Comparison of ENCODE assay signal across 27 cellular contexts in the genomic region with DNA sequence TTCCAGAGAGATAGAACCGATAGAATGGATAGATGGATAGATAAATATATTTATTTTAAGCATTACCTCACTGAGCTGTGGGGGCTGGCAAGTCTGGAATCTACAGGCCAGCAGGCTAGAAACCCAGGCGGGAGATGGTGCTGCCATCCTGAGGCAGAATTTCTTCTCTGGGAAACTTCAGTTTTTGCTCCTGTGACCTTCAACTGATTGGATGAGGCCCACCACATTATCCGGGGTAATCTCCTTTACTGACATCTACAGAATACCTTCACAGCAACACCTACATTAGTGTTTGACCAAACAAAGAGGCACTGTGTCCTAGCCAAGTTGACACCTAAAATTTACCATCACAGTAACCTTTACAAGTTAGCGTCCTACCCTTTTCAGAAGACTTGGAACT.
"Had no signal": no experiment of that assay in that cellular context is flagged by ENCODE, and none has a peak within 500 bp of the region (broad histone marks: within the 10 kb centered on the region; RNA-seq: fewer than 3 reads in every experiment).

No MANE protein-coding gene starts in this region.

- H3K9me3 ChIP-seq: esophagus squamous epithelium, gastroesophageal sphincter, heart right ventricle had no signal

- H3K4me2 ChIP-seq: hepatocyte had no signal

- H3K36me3 ChIP-seq: brain microvascular endothelial cell, esophagus squamous epithelium, gastroesophageal sphincter, heart right ventricle had no signal

- H3K4me3 ChIP-seq: esophagus squamous epithelium, gastroesophageal sphincter, heart right ventricle, hepatocyte had no signal

- H3K79me2 ChIP-seq: hepatocyte had no signal

- DNase-seq: activated CD4-positive, alpha-beta T cell treated with anti-CD3 and anti-CD28 coated beads for 36 hours; activated CD4-positive, alpha-beta T cell treated with anti-CD3 and anti-CD28 coated beads, Interleukin-2, amount 50 U/mL, for 1 hour; activated CD4-positive, alpha-beta T cell treated with anti-CD3 and anti-CD28 coated beads, Interleukin-2, amount 50 U/mL, for 48 hours; activated CD4-positive, CD25-positive, alpha-beta regulatory T cell; activated CD4-positive, CD25-positive, alpha-beta regulatory T cell treated with anti-CD3 and anti-CD28 coated beads, Interleukin-2, amount 50 U/mL, for 72 hours; activated CD8-positive, alpha-beta memory T cell treated with anti-CD3 and anti-CD28 coated beads for 24 hours; activated CD8-positive, alpha-beta T cell treated with anti-CD3 and anti-CD28 coated beads for 36 hours; activated effector memory CD4-positive, alpha-beta T cell treated with Interleukin-2 at 50 U/mL for 16 hours; activated gamma-delta T cell treated with Interleukin-2 at 50 U/mL for 16 hours; activated naive CD4-positive, alpha-beta T cell treated with anti-CD3 and anti-CD28 coated beads, Interleukin-2, amount 50 U/mL, for 16 hours; activated naive CD4-positive, alpha-beta T cell treated with Interleukin-2 at 50 U/mL for 16 hours; activated T-cell treated with anti-CD3 and anti-CD28 coated beads, Interleukin-2, amount 50 U/mL, for 4 hours; amniotic stem cell; anterior cingulate cortex; brain microvascular endothelial cell; cortex of kidney; dermis blood vessel endothelial cell; effector CD4-positive, alpha-beta T cell; effector memory CD8-positive, alpha-beta T cell; erythroblast; esophagus squamous epithelium; foreskin melanocyte; heart right ventricle; T-helper 2 cell had no signal

- H2AFZ ChIP-seq: hepatocyte had no signal

- H3K27ac ChIP-seq: brain microvascular endothelial cell, esophagus squamous epithelium, gastroesophageal sphincter, heart right ventricle, hepatocyte had no signal

- ATAC-seq: activated CD4-positive, alpha-beta T cell treated with anti-CD3 and anti-CD28 coated beads for 36 hours; activated CD8-positive, alpha-beta T cell treated with anti-CD3 and anti-CD28 coated beads for 36 hours; activated T-cell treated with anti-CD3 and anti-CD28 coated beads, Interleukin-2, amount 50 U/mL, for 4 hours; activated T-helper 17 cell treated with anti-CD3 and anti-CD28 coated beads, Interleukin-2, amount 50 U/mL, for 72 hours; effector memory CD8-positive, alpha-beta T cell; gastroesophageal sphincter; heart right ventricle had no signal

- H3K27me3 ChIP-seq: brain microvascular endothelial cell, hepatocyte had no signal
